In genomic region chr16:57407521-57408353, GRCh38 we compare ENCODE assay signal across 15 cellular contexts. TPM values are rescaled to one million over a fixed set of nuclear protein-coding genes. Genes with fewer than 3 reads are reported as not detected.
A peak's percentile ranks its signal among the peaks of the same experiment; 100 is the strongest.
DNase-seq lines count a peak whose midpoint lies in the region; ATAC-seq, FAIRE-seq and TF ChIP-seq lines count a peak whose summit lies in the region.
"Had no signal": no experiment of that assay in that cellular context is flagged by ENCODE, and none has a peak within 500 bp of the region (broad histone marks: within the 10 kb centered on the region; RNA-seq: fewer than 3 reads in every experiment).

No MANE protein-coding gene starts in this region.

- DNase-seq in HTR-8/SVneo (ENCODE audit: insufficient read length, low spot score) (no peak), bronchial epithelial cell (ENCODE audit: low read depth) (no peak), DMS153 treated with DMSO at 0.1 percent for 48 hours (lab: John Stamatoyannopoulos, UW; ENCODE audit: unreplicated experiment) (no peak), Ammon's horn (ENCODE audit: low spot score) (no peak)
- DNase-seq: BE2C; CD4-positive, alpha-beta memory T cell; DMS153; DMS79 treated with DMSO at 0.1 percent for 48 hours; H7 had no signal

- no peaks in the 10 kb centered on the region for H4K20me1 ChIP-seq in BLaER1 treated with 17β-estradiol and CSF1 and Interleukin-3, amounts not matched to agents 10 nM and 100 nM

- H3K36me3 ChIP-seq in BLaER1 treated with 17β-estradiol and CSF1 and Interleukin-3, amounts not matched to agents 10 nM and 100 nM = no peaks in the 10 kb centered on the region
- H3K36me3 ChIP-seq in bronchial epithelial cell (ENCODE audit: control insufficient read depth, insufficient read depth, low read length) = no peaks in the 10 kb centered on the region
- H3K36me3 ChIP-seq: BE2C had no signal

- peak overlapping the region; percentile 31 to 81 (median 57); a peak in 17 of 22 replicates for H3K4me2 ChIP-seq in BLaER1 treated with 17β-estradiol and CSF1 and Interleukin-3, amounts not matched to agents 10 nM and 100 nM
- H3K4me2 ChIP-seq: GM23338 had no signal

- no peak overlapping the region for H3K27ac ChIP-seq in BLaER1 treated with 17β-estradiol and CSF1 and Interleukin-3, amounts not matched to agents 10 nM and 100 nM

- H3K4me1 ChIP-seq in BLaER1 treated with 17β-estradiol and CSF1 and Interleukin-3, amounts not matched to agents 10 nM and 100 nM = peaks cover 36 to 77% (median 51%) of the 10 kb centered on the region in 10 experiments
- H3K4me1 ChIP-seq: BE2C had no signal

- H3K9me3 ChIP-seq in BLaER1 treated with 17β-estradiol and CSF1 and Interleukin-3, amounts not matched to agents 10 nM and 100 nM (replicated peaks in 1 of 11) = no peaks in the 10 kb centered on the region

- no peak for ATAC-seq in GM18498 (IDR thresholded peaks at IDR 0.05; ENCODE audit: unreplicated experiment)
- ATAC-seq: GM23338, HCT116 had no signal

- no peak overlapping the region for H3K9ac ChIP-seq in BLaER1 treated with 17β-estradiol and CSF1 and Interleukin-3, amounts not matched to agents 10 nM and 100 nM

- no peaks in the 10 kb centered on the region for H3K27me3 ChIP-seq in BLaER1 treated with 17β-estradiol and CSF1 and Interleukin-3, amounts not matched to agents 10 nM and 100 nM
- H3K27me3 ChIP-seq in bronchial epithelial cell (ENCODE audit: control insufficient read depth, insufficient read depth, low read length) = peaks cover 3% of the 10 kb centered on the region
- H3K27me3 ChIP-seq: BE2C had no signal

- no peak for TF ChIP-seq CTCF in bronchial epithelial cell (IDR thresholded peaks at IDR 0.05; ENCODE audit: insufficient read depth, low read length, severe bottlenecking)

- FAIRE-seq in HTR-8/SVneo (lab: Jason Lieb, UNC) (peak; percentile 80), bronchial epithelial cell (lab: Jason Lieb, UNC) (peak; percentile 7)
- FAIRE-seq: GM18507 had no signal

- no peak overlapping the region for H3K4me3 ChIP-seq in BLaER1 treated with 17β-estradiol and CSF1 and Interleukin-3, amounts not matched to agents 10 nM and 100 nM
- no peak overlapping the region for H3K4me3 ChIP-seq in bronchial epithelial cell (ENCODE audit: low read depth, low read length)
- H3K4me3 ChIP-seq: GM23338 had no signal

RNA-seq across cellular contexts. Expression of gene CCL17, which starts 3.2 kb away (rescaled TPM):
- total RNA-seq in bronchial epithelial cell = not detected in 2 replicates
- total RNA-seq: CD4-positive, alpha-beta memory T cell; GM23338; H7 had no signal

RNA-seq across cellular contexts. Expression of gene CX3CL1, which starts 35.4 kb away (rescaled TPM):
- under 0.01 TPM in 1 of 2 replicates, not detected in the other for total RNA-seq in bronchial epithelial cell
- total RNA-seq: CD4-positive, alpha-beta memory T cell had no signal

RNA-seq across cellular contexts. Expression of gene CIAPIN1, which starts 39.4 kb away (rescaled TPM):
- 71.3 and 81.2 TPM in 2 replicates for total RNA-seq in bronchial epithelial cell

RNA-seq across cellular contexts. Expression of gene COQ9, which starts 39.5 kb away (rescaled TPM):
- 59.5 and 88.7 TPM in 2 replicates for total RNA-seq in bronchial epithelial cell

RNA-seq across cellular contexts. Expression of gene CCL22, which starts 49.2 kb away (rescaled TPM):
- total RNA-seq in bronchial epithelial cell = under 0.01 TPM in 1 of 2 replicates, not detected in the other
- total RNA-seq: A172, GM23338, H7 had no signal
